In the genomic region with DNA sequence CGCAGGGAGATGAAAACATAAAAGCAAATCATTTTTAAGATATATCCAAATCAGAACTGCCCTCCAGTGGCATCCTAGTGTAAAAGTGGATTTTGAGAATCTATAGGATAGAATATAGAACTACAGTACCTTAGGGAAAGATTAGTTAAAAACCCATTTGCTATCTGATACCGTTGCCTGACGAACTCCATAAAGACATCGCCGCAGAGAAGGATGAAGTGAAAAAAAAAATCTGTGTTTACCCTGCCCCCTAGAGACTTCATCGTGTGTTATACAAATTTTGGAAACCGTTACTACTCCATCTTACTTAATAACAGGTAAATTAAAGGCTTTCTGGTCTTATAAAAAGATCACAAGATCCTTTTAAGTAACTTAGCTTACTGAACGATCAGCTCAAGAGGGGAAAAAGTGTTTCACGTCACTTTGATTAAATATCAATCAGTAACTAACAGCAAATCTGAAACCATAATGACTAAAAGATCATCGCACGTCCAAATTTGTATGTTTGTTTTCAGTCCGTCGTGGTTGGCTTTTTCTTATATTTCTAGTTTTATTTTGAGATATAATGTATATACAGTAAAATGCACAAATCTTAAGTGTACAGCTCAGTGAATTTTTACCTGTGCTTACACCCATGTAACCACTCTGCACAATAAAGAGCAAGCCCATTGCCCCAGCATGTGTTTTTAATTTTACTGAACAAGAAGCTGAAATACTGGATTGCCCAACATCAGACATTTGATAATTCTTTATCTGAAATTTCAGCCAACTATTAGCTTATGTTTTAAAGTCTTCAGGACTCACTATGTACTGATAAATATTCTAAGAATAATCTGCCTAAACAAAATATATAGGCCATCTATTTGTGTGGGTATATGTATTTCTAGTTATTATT, we compare ENCODE assay signal across 8 cellular contexts. TPM values are rescaled to one million over a fixed set of nuclear protein-coding genes. Genes with fewer than 3 reads are reported as not detected.
A peak's percentile ranks its signal among the peaks of the same experiment; 100 is the strongest.
DNase-seq lines count a peak whose midpoint lies in the region; ATAC-seq and TF ChIP-seq lines count a peak whose summit lies in the region.

No MANE protein-coding gene starts in this region.

- H3K36me3 Mint-ChIP-seq in nephron (ENCODE audit: low read depth): peaks cover 25% of the 10 kb centered on the region

- peak; percentile 66 for DNase-seq in NCI-H2107 treated with DMSO at 0.1 percent for 48 hours (lab: John Stamatoyannopoulos, UW; ENCODE audit: unreplicated experiment)
- DNase-seq in NCI-H2107 (lab: John Stamatoyannopoulos, UW): no peak
- peak; percentile 77 for DNase-seq in NCI-H82 (lab: John Stamatoyannopoulos, UW)
- no peak for DNase-seq in dorsolateral prefrontal cortex
- DNase-seq in stimulated activated CD4-positive, alpha-beta T cell treated with anti-CD3 and anti-CD28 coated beads, Interleukin-15, amount 100 ng/mL, for 24 hours: no peak

- H3K9me3 Mint-ChIP-seq in nephron: no peaks in the 10 kb centered on the region

- H3K27ac Mint-ChIP-seq in nephron: no peak overlapping the region

- H3K4me3 Mint-ChIP-seq in nephron: peak overlapping the region in 1 of 3 experiments; percentile 31

- ATAC-seq in HG03175 (IDR thresholded peaks at IDR 0.05; ENCODE audit: unreplicated experiment) (no peak), HG03095 (IDR thresholded peaks at IDR 0.05; ENCODE audit: unreplicated experiment) (no peak)

- intact Hi-C loops in dorsolateral prefrontal cortex (cut with DNase I): loop anchor here (1.0 to 5.0 kb wide), 6 partner anchors 77 to 377 kb away; partner anchors contain the start of gene PAQR8 (in 2 of the 2)

- peak overlapping the region; percentile 38 to 98 (median 89) for H3K4me3 ChIP-seq in dorsolateral prefrontal cortex

- peaks cover 18% of the 10 kb centered on the region for H3K4me1 Mint-ChIP-seq in nephron

- no peaks in the 10 kb centered on the region for H3K27me3 Mint-ChIP-seq in nephron (ENCODE audit: low read depth)

- peak in 40 of 56 donors; percentile 3 to 65 (median 37) for TF ChIP-seq CTCF in dorsolateral prefrontal cortex (IDR thresholded peaks at IDR 0.05 in 54 of 56, conservative IDR thresholded peaks at IDR 0.05 in 2 of 56; ENCODE audit: low read depth in 1 of 56, partially characterized antibody in 56 of 56)
- TF ChIP-seq CTCF in nephron (IDR thresholded peaks at IDR 0.05; ENCODE audit: unreplicated experiment in 3 of 3): peak in 2 of 3 experiments; percentile 28 to 35

- peak overlapping the region in 58 of 59 donors; percentile 1 to 93 (median 82) for H3K27ac ChIP-seq in dorsolateral prefrontal cortex

- H3K27me3 ChIP-seq in dorsolateral prefrontal cortex: no peaks in the 10 kb centered on the region

RNA-seq across cellular contexts. Expression of gene MCM3, which starts 0.9 kb away (rescaled TPM):
- total RNA-seq in dorsolateral prefrontal cortex: 10 to 100 TPM; 10.8 to 22.0 (median 16.5) TPM

RNA-seq across cellular contexts. Expression of gene IL17F, which starts 41.1 kb away (rescaled TPM):
- under 1 TPM in 1 of 120 experiments, not detected in 119; 0.59 TPM for total RNA-seq in dorsolateral prefrontal cortex

Comparison
In these comparisons a context has a peak if more than half of its experiments do, and no peak if none do; other contexts are left out.
1. DNase-seq: peak in NCI-H2107 treated with DMSO at 0.1 percent for 48 hours (single experiment) and NCI-H82 (single experiment); none in NCI-H2107 (single experiment), dorsolateral prefrontal cortex (0 of 10) and stimulated activated CD4-positive, alpha-beta T cell treated with anti-CD3 and anti-CD28 coated beads, Interleukin-15, amount 100 ng/mL, for 24 hours (single experiment).